Comparison of ENCODE assay signal across 8 cellular contexts in genomic region chr7:141132671-141133070, GRCh38.
"Had no signal": no experiment of that assay in that cellular context is flagged by ENCODE, and none has a peak within 500 bp of the region (broad histone marks: within the 10 kb centered on the region; RNA-seq: fewer than 3 reads in every experiment).

No MANE protein-coding gene starts in this region.

- H3K4me2 ChIP-seq: GM23338 had no signal

- H3K27ac Mint-ChIP-seq: HFFc6 had no signal

- H3K4me3 ChIP-seq: GM23248, GM23338, HAP-1 had no signal

- H3K36me3 ChIP-seq: HAP-1 had no signal

- H3K9ac ChIP-seq: GM23248 had no signal

- DNase-seq: GM23248, GOT3, H7, HCEC 1CT, HFFc6 had no signal

- ATAC-seq: GM23338, HCT116 had no signal

- H2AFZ ChIP-seq: GM23248, GM23338 had no signal

- H3K27ac ChIP-seq: GM23248 had no signal

- H3K4me3 Mint-ChIP-seq: GM23338, HFFc6 had no signal

- H3K9me3 Mint-ChIP-seq: GM23338 had no signal
